ENCODE assay signal across 18 cellular contexts in the genomic region with DNA sequence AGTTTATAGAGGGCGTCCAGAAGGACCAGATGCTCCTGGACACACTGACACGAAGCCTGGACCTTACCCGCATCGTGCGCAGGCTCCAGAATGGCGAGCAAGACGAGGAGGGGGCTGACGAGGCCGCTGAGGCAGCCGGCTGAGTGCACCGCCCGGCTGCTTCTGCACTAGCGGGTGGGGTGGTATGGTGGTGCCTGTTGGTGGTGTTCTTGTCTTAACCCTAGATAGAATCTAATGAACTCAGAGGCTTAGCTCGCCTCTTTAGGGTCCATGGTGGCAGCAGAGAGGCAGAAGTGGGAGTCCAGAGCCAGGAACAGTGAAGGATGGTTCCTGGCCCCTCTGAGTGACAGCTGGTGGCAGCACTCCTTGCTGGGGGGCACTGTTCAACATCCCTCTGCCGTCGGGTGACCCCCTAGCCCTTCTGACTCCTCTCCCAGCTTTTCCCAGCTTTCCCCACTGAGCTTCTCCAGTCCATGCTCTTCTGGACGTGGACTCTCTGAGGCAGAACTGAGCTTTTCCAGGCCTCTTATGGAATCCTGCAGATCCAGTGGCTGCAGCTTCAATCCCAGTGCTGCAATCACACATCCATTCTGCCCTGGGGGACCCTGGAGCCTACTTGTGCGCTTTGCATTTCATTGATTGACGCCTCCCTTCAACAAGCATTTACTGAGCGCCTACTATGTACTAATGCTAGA. TPM values are rescaled to one million over a fixed set of nuclear protein-coding genes. Genes with fewer than 3 reads are reported as not detected.
DNase-seq lines count a peak whose midpoint lies in the region; ATAC-seq and TF ChIP-seq lines count a peak whose summit lies in the region.
"Had no signal": no experiment of that assay in that cellular context is flagged by ENCODE, and none has a peak within 500 bp of the region (broad histone marks: within the 10 kb centered on the region; RNA-seq: fewer than 3 reads in every experiment).

No MANE protein-coding gene starts in this region.

- 88% methylated on average over 20 of the region's 20 CpGs for WGBS in HUES64
- 85 to 89% methylated on average over 20 of the region's 20 CpGs for WGBS in upper lobe of left lung, 2 donors

- TF ChIP-seq EP300 in upper lobe of left lung (IDR thresholded peaks at IDR 0.05), result no peak

- H3K27ac Mint-ChIP-seq in WTC11, result no peak overlapping the region
- H3K27ac Mint-ChIP-seq: CD4-positive, CD25-positive, alpha-beta regulatory T cell had no signal

- ATAC-seq in WTC11 (no peak), GM18498 (IDR thresholded peaks at IDR 0.05; ENCODE audit: unreplicated experiment) (no peak), GM18505 (IDR thresholded peaks at IDR 0.05; ENCODE audit: unreplicated experiment) (no peak), upper lobe of left lung (ENCODE audit: low FRiP score in 2 of 2) (no peak)

- no peaks in the 10 kb centered on the region for H3K9me3 Mint-ChIP-seq in WTC11
- H3K9me3 Mint-ChIP-seq: CD4-positive, CD25-positive, alpha-beta regulatory T cell had no signal

- H3K9me3 ChIP-seq in HUES64 (ENCODE audit: insufficient read depth, low read depth, low read length) (no peaks in the 10 kb centered on the region), upper lobe of left lung (no peaks in the 10 kb centered on the region)

- H3K4me1 ChIP-seq in HUES64 (ENCODE audit: insufficient read depth, low read length) (peaks cover 11% of the 10 kb centered on the region), upper lobe of left lung (peaks cover 0 to 3% (median 0%) of the 10 kb centered on the region in 4 donors)

- POLR2A ChIA-PET in WTC11 (lab: Charles Lee), result no interaction called here

- H3K27me3 Mint-ChIP-seq in WTC11 (ENCODE audit: low read depth), result no peaks in the 10 kb centered on the region; the same call in 1 of the 2 replicates

- TF ChIP-seq CTCF in WTC11 (IDR thresholded peaks at IDR 0.05) (no peak), upper lobe of left lung (IDR thresholded peaks at IDR 0.05) (no peak)

- no peak for DNase-seq in WTC11 (ENCODE audit: low spot score)
- peak; percentile 73 for DNase-seq in islet precursor cell
- no peak for DNase-seq in substantia nigra (lab: John Stamatoyannopoulos, UW)
- DNase-seq in upper lobe of left lung, result no peak
- DNase-seq: CD4-positive, CD25-positive, alpha-beta regulatory T cell; MV-4-11; NCI-H1105 treated with DMSO at 0.1 percent for 48 hours; NCI-H1694; NCI-H2081; NCI-H2171; NCI-H345; RPMI8226; SHP77 had no signal

- TF ChIP-seq POLR2A in GM18505 (IDR thresholded peaks at IDR 0.05; ENCODE audit: borderline replicate concordance, extremely low read depth, insufficient read depth, insufficient read length) (no peak), upper lobe of left lung (IDR thresholded peaks at IDR 0.05) (no peak)

- H3K36me3 ChIP-seq in HUES64 (ENCODE audit: insufficient read depth, low read length), result no peaks in the 10 kb centered on the region; the same call in 1 of the 2 replicates
- no peaks in the 10 kb centered on the region for H3K36me3 ChIP-seq in upper lobe of left lung

- H3K4me1 Mint-ChIP-seq in WTC11, result peaks cover 56% of the 10 kb centered on the region

- no peaks in the 10 kb centered on the region; the same call in 1 of the 2 replicates for H3K36me3 Mint-ChIP-seq in WTC11
- H3K36me3 Mint-ChIP-seq: CD4-positive, CD25-positive, alpha-beta regulatory T cell had no signal

- no peaks in the 10 kb centered on the region for H3K27me3 ChIP-seq in HUES64 (ENCODE audit: insufficient read depth, low read length)
- H3K27me3 ChIP-seq in upper lobe of left lung, result no peaks in the 10 kb centered on the region

- peak overlapping the region; percentile 62; the same call in 1 of the 2 replicates for H3K4me3 ChIP-seq in HUES64 (ENCODE audit: low read length)
- H3K4me3 ChIP-seq in upper lobe of left lung, result no peak overlapping the region
- H3K4me3 ChIP-seq: SK-N-MC had no signal

- H3K4me3 Mint-ChIP-seq in WTC11, result peak overlapping the region; percentile 86
- H3K4me3 Mint-ChIP-seq: CD4-positive, CD25-positive, alpha-beta regulatory T cell had no signal

- CTCF ChIA-PET in WTC11 (lab: Charles Lee), result interaction anchor here (1.1 to 1.9 kb wide), 3 partner anchors 12 to 75 kb away, joined by 3 to 6 read pairs (median 4); no protein-coding TSS in a partner anchor

- no peak overlapping the region for H3K27ac ChIP-seq in HUES64 (ENCODE audit: low read depth, low read length)
- no peak overlapping the region for H3K27ac ChIP-seq in substantia nigra (ENCODE audit: low read depth, low read length, poor library complexity, severe bottlenecking)
- H3K27ac ChIP-seq in upper lobe of left lung, result no peak overlapping the region
- H3K27ac ChIP-seq: KMS-11, SK-N-MC had no signal

- no peak overlapping the region for H3K9ac ChIP-seq in HUES64 (ENCODE audit: low read depth, low read length)
- H3K9ac ChIP-seq: KMS-11 had no signal

TF ChIP-seq in WTC11, 78 proteins besides CTCF, POLR2A, EP300 and RAD21:
- TF ChIP-seq FOXP4 (CRISPR knock-in tag; IDR thresholded peaks at IDR 0.05) (no peak), ZNF396 (CRISPR knock-in tag; IDR thresholded peaks at IDR 0.05; ENCODE audit: borderline replicate concordance) (no peak), KAT7 (CRISPR knock-in tag; IDR thresholded peaks at IDR 0.05; ENCODE audit: borderline replicate concordance) (no peak), IRF2 (CRISPR knock-in tag; IDR thresholded peaks at IDR 0.05; ENCODE audit: borderline replicate concordance, low read depth) (no peak), TEAD1 (CRISPR knock-in tag; IDR thresholded peaks at IDR 0.05) (no peak), MLX (CRISPR knock-in tag; IDR thresholded peaks at IDR 0.05) (no peak)
- TF ChIP-seq, protein P1, sequence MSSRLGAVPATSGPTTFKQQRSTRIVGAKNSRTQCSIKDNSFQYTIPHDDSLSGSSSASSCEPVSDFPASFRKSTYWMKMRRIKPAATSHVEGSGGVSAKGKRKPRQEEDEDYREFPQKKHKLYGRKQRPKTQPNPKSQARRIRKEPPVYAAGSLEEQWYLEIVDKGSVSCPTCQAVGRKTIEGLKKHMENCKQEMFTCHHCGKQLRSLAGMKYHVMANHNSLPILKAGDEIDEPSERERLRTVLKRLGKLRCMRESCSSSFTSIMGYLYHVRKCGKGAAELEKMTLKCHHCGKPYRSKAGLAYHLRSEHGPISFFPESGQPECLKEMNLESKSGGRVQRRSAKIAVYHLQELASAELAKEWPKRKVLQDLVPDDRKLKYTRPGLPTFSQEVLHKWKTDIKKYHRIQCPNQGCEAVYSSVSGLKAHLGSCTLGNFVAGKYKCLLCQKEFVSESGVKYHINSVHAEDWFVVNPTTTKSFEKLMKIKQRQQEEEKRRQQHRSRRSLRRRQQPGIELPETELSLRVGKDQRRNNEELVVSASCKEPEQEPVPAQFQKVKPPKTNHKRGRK (CRISPR knock-in tag; IDR thresholded peaks at IDR 0.05; ENCODE audit: borderline replicate concordance), result no peak

RNA-seq across cellular contexts. Expression of gene GUCA1A, which starts 6.2 kb away (rescaled TPM):
- 7.3 TPM for polyA plus RNA-seq in HUES64 (2013, experiment 1 of 2)
- polyA plus RNA-seq in HUES64 (2013, experiment 2 of 2), result 6.1 TPM
- 10.9 to 12.9 TPM (median 12.5 TPM) in 3 replicates for total RNA-seq in WTC11 (2021)
- total RNA-seq in upper lobe of left lung, result not detected
- total RNA-seq: CD4-positive, CD25-positive, alpha-beta regulatory T cell had no signal
- polyA plus RNA-seq: CD4-positive, CD25-positive, alpha-beta regulatory T cell had no signal

RNA-seq across cellular contexts. Expression of gene GUCA1B, which starts 15.3 kb away (rescaled TPM):
- polyA plus RNA-seq in HUES64 (2013, experiment 1 of 2), result 0.20 TPM
- polyA plus RNA-seq in HUES64 (2013, experiment 2 of 2), result not detected
- total RNA-seq in WTC11 (2021), result 2.0 to 3.7 TPM (median 2.7 TPM) in 3 replicates
- total RNA-seq in upper lobe of left lung, result 10 to 100 TPM in 1 of 6 donors, 1 to 10 TPM in 3, under 1 TPM in 1, not detected in 1; 0.76 to 10.5 (median 1.3) TPM

RNA-seq across cellular contexts. Expression of gene C6orf132, which starts 37.0 kb away (rescaled TPM):
- 24.7 TPM for polyA plus RNA-seq in HUES64 (2013, experiment 1 of 2)
- polyA plus RNA-seq in HUES64 (2013, experiment 2 of 2), result 18.1 TPM
- total RNA-seq in WTC11 (2021) (38.1 to 52.6 TPM (median 38.2 TPM) in 3 replicates), upper lobe of left lung (10 to 100 TPM in 5 of 6 donors, 1 to 10 TPM in 1; 9.4 to 26.3 (median 17.0) TPM)
- total RNA-seq: CD4-positive, CD25-positive, alpha-beta regulatory T cell had no signal

RNA-seq across cellular contexts. Expression of gene MRPS10, which starts 38.3 kb away (rescaled TPM):
- polyA plus RNA-seq in HUES64 (2013, experiment 1 of 2), result 27.9 TPM
- 26.1 TPM for polyA plus RNA-seq in HUES64 (2013, experiment 2 of 2)
- total RNA-seq in WTC11 (2021), result 30.7 to 32.9 TPM (median 31.3 TPM) in 3 replicates
- 10 to 100 TPM in 5 of 6 donors, 1 to 10 TPM in 1; 9.2 to 32.4 (median 21.2) TPM for total RNA-seq in upper lobe of left lung

Comparison
In these comparisons a context has a peak if more than half of its experiments do, and no peak if none do; other contexts are left out.
1. RNA of gene GUCA1A, which starts 6.2 kb away (total RNA-seq): 10.9 to 12.9 TPM in WTC11; not detected in upper lobe of left lung; every median in the first group is over 10 times any median in the second.